In genomic region chr4:139481465-139481864, GRCh38 we compare ENCODE assay signal across 22 cellular contexts.
"Had no signal": no experiment of that assay in that cellular context is flagged by ENCODE, and none has a peak within 500 bp of the region (broad histone marks: within the 10 kb centered on the region; RNA-seq: fewer than 3 reads in every experiment).

No MANE protein-coding gene starts in this region.

- FAIRE-seq: K562, RCC 7860 had no signal

- DNase-seq: Kasumi-1, MM.1S, NCI-H1048, NCI-H1105, NCI-H1417 treated with DMSO at 0.1 percent for 48 hours, NCI-H146, NCI-H1694 treated with DMSO at 0.1 percent for 48 hours, NCI-H1930, NCI-H2081, NCI-H2107, NCI-H2227 treated with DMSO at 0.1 percent for 48 hours, NCI-H524, NCI-H526 treated with DMSO at 0.1 percent for 48 hours, NCI-H748 treated with DMSO at 0.1 percent for 48 hours, Right ventricle myocardium superior, RPMI8226, SIG-M5 had no signal

- H3K36me3 ChIP-seq: SJSA1 had no signal

- H3K9ac ChIP-seq: KMS-11 had no signal

- ATAC-seq: K562 had no signal

- H3K4me2 ChIP-seq: KMS-11 had no signal

- H3K4me1 ChIP-seq: SJSA1 had no signal

- H3K27me3 ChIP-seq: SJSA1 had no signal

- H3K4me3 ChIP-seq: K562, SJSA1, SK-N-MC had no signal

- H3K9me3 ChIP-seq: SJSA1 had no signal

- H3K27ac ChIP-seq: KMS-11, SJSA1, SK-N-MC had no signal
